ENCODE assay signal across 10 cellular contexts in genomic region chr22:19984201-19984753, GRCh38. TPM values are rescaled to one million over a fixed set of nuclear protein-coding genes. Genes with fewer than 3 reads are reported as not detected.
DNase-seq lines count a peak whose midpoint lies in the region; ATAC-seq and TF ChIP-seq lines count a peak whose summit lies in the region.
"Had no signal": no experiment of that assay in that cellular context is flagged by ENCODE, and none has a peak within 500 bp of the region (broad histone marks: within the 10 kb centered on the region; RNA-seq: fewer than 3 reads in every experiment).

No MANE protein-coding gene starts in this region.

- no peak for ATAC-seq in HG02798 (IDR thresholded peaks at IDR 0.05; ENCODE audit: poor library complexity, unreplicated experiment)

- DNase-seq in EH (ENCODE audit: low read depth) (peak; percentile 81), NCI-H146 (lab: John Stamatoyannopoulos, UW) (peak; percentile 64), dermis microvascular lymphatic vessel endothelial cell (ENCODE audit: low read depth in 2 of 2) (peak; percentile 42 to 74), neural crest cell (ENCODE audit: low read depth, low spot score) (no peak), midbrain (lab: John Stamatoyannopoulos, UW) (no peak), iPS-NIHi7 (ENCODE audit: extremely low spot score) (no peak)
- no peak for DNase-seq in activated CD8-positive, alpha-beta memory T cell treated with anti-CD3 and anti-CD28 coated beads, Interleukin-2, amount 50 U/mL, for 48 hours
- DNase-seq: naive B cell had no signal

- peak overlapping the region; percentile 72 for H3K4me3 Mint-ChIP-seq in neural crest cell

- peak overlapping the region; percentile 50 for H3K27ac Mint-ChIP-seq in neural crest cell (ENCODE audit: unreplicated experiment)
- H3K27ac Mint-ChIP-seq: activated naive CD4-positive, alpha-beta T cell treated with anti-CD3 and anti-CD28 coated beads, Interleukin-2, amount 50 U/mL, for 72 hours had no signal

- no peaks in the 10 kb centered on the region for H3K9me3 Mint-ChIP-seq in neural crest cell
- H3K9me3 Mint-ChIP-seq: activated naive CD4-positive, alpha-beta T cell treated with anti-CD3 and anti-CD28 coated beads, Interleukin-2, amount 50 U/mL, for 72 hours; naive B cell had no signal

- H3K36me3 Mint-ChIP-seq in neural crest cell (ENCODE audit: low read depth) = no peaks in the 10 kb centered on the region
- H3K36me3 Mint-ChIP-seq: activated naive CD4-positive, alpha-beta T cell treated with anti-CD3 and anti-CD28 coated beads, Interleukin-2, amount 50 U/mL, for 72 hours; naive B cell had no signal

- H3K4me1 Mint-ChIP-seq in neural crest cell = peaks cover 18% of the 10 kb centered on the region

- no peak for TF ChIP-seq CTCF in neural crest cell (conservative IDR thresholded peaks at IDR 0.05)

- H3K27me3 Mint-ChIP-seq in neural crest cell (ENCODE audit: low read depth) = no peaks in the 10 kb centered on the region

RNA-seq across cellular contexts. Expression of gene ARVCF, which starts 32.3 kb away (rescaled TPM):
- total RNA-seq in dermis microvascular lymphatic vessel endothelial cell (60.0 and 81.3 TPM in 2 replicates), neural crest cell (93.5 and 105 TPM in 2 replicates)

RNA-seq across cellular contexts. Expression of gene TANGO2, which starts 36.6 kb away (rescaled TPM):
- total RNA-seq in dermis microvascular lymphatic vessel endothelial cell = 40.1 and 75.0 TPM in 2 replicates
- total RNA-seq in neural crest cell = 12.8 and 13.4 TPM in 2 replicates

RNA-seq across cellular contexts. Expression of gene TXNRD2, which starts 42.7 kb away (rescaled TPM):
- total RNA-seq in dermis microvascular lymphatic vessel endothelial cell (66.5 and 75.4 TPM in 2 replicates), neural crest cell (21.7 and 22.2 TPM in 2 replicates)

RNA-seq across cellular contexts. Expression of gene COMT, which starts 42.7 kb away (rescaled TPM):
- 253 and 414 TPM in 2 replicates for total RNA-seq in dermis microvascular lymphatic vessel endothelial cell
- total RNA-seq in neural crest cell = 70.9 and 86.4 TPM in 2 replicates

Comparison
In these comparisons a context has a peak if more than half of its experiments do, and no peak if none do; other contexts are left out.
1. DNase-seq: peak in EH (single experiment), NCI-H146 (single experiment) and dermis microvascular lymphatic vessel endothelial cell (2 of 2); none in neural crest cell (single experiment), activated CD8-positive, alpha-beta memory T cell treated with anti-CD3 and anti-CD28 coated beads, Interleukin-2, amount 50 U/mL, for 48 hours (single experiment), midbrain (single experiment) and iPS-NIHi7 (single experiment).